8 cellular contexts compared by ENCODE assay signal in the genomic region with DNA sequence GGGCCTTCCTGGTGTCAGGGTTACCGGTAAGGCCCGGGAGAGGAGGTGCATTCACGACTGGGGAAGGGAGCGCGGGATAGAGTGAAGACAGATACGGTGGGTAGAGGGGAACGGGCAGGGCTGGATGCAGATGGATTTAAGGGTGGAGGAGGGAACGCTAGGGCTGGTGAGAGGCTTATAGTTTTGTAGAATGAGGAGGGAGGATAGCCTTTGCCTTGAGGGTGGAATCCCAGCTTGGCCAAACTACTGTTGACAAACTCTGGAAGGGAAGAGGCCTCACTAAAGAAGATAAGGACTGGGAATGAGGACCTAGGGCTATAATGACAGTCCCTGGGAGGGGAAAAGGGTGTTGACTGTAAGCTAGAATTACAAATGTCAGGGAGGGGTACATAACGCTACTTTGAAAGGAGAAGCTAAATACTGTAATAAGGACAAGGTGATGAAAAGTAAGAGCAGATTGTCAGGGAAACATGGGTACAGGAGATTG. TPM values are rescaled to one million over a fixed set of nuclear protein-coding genes. Genes with fewer than 3 reads are reported as not detected.
DNase-seq lines count a peak whose midpoint lies in the region; ATAC-seq and TF ChIP-seq lines count a peak whose summit lies in the region.

No MANE protein-coding gene starts in this region.

- no peaks in the 10 kb centered on the region for H3K9me3 Mint-ChIP-seq in activated CD4-positive, alpha-beta memory T cell treated with anti-CD3 and anti-CD28 coated beads for 36 hours

- H3K4me1 Mint-ChIP-seq in activated CD4-positive, alpha-beta memory T cell treated with anti-CD3 and anti-CD28 coated beads for 36 hours (ENCODE audit: low read depth): peaks cover 31% of the 10 kb centered on the region

- POLR2A ChIA-PET in activated CD4-positive, alpha-beta memory T cell treated with anti-CD3 and anti-CD28 coated beads for 36 hours (lab: Charles Lee): interaction anchor here (2.1 kb wide), 1 partner anchor 13 kb away, joined by 6 read pairs; no protein-coding TSS in a partner anchor

- peak overlapping the region; percentile 81 for H3K27ac ChIP-seq in 22Rv1

- CTCF ChIA-PET in activated CD4-positive, alpha-beta memory T cell treated with anti-CD3 and anti-CD28 coated beads for 36 hours (lab: Charles Lee): interaction anchor here (0.6 to 2.4 kb wide), 10 partner anchors 9 to 429 kb away, joined by 3 to 10 read pairs (median 4); a partner anchor contains a TSS

- intact Hi-C loops in activated CD4-positive, alpha-beta memory T cell treated with anti-CD3 and anti-CD28 coated beads for 36 hours (cut with micrococcal nuclease): loop anchor here (1.0 to 10.0 kb wide), 4 partner anchors 13 to 703 kb away; a partner anchor contains a TSS
- intact Hi-C loops in Right ventricle myocardium superior (cut with DNase I): no loop called here
- intact Hi-C loops in sciatic nerve (cut with DNase I): no loop called here

- ATAC-seq in GM21717 (IDR thresholded peaks at IDR 0.05; ENCODE audit: unreplicated experiment) (peak; percentile 31), Right ventricle myocardium superior (ENCODE audit: poor library complexity) (peak; percentile 40), sciatic nerve (peak; percentile 3), HG03095 (IDR thresholded peaks at IDR 0.05; ENCODE audit: unreplicated experiment) (no peak), GM18498 (IDR thresholded peaks at IDR 0.05; ENCODE audit: unreplicated experiment) (no peak)

- no peak for DNase-seq in activated CD4-positive, alpha-beta memory T cell treated with anti-CD3 and anti-CD28 coated beads for 36 hours
- no peak for DNase-seq in Right ventricle myocardium superior
- no peak for DNase-seq in sciatic nerve (ENCODE audit: low spot score)
- no peak for DNase-seq in NCI-H1436 treated with DMSO at 0.1 percent for 48 hours (lab: John Stamatoyannopoulos, UW)

- H3K36me3 Mint-ChIP-seq in activated CD4-positive, alpha-beta memory T cell treated with anti-CD3 and anti-CD28 coated beads for 36 hours: peaks cover 7% of the 10 kb centered on the region

- peak overlapping the region; percentile 95 for H3K4me3 Mint-ChIP-seq in activated CD4-positive, alpha-beta memory T cell treated with anti-CD3 and anti-CD28 coated beads for 36 hours

- peak overlapping the region; percentile 92 for H3K27ac Mint-ChIP-seq in activated CD4-positive, alpha-beta memory T cell treated with anti-CD3 and anti-CD28 coated beads for 36 hours

- TF ChIP-seq CTCF in 22Rv1 (IDR thresholded peaks at IDR 0.05): no peak

- H3K27me3 Mint-ChIP-seq in activated CD4-positive, alpha-beta memory T cell treated with anti-CD3 and anti-CD28 coated beads for 36 hours: peaks cover 7% of the 10 kb centered on the region

RNA-seq across cellular contexts. Expression of a gene that starts 0.7 kb away (rescaled TPM):
- total RNA-seq in activated CD4-positive, alpha-beta memory T cell treated with anti-CD3 and anti-CD28 coated beads for 36 hours: 10 to 100 TPM; 18.2 to 18.6 TPM
- total RNA-seq in Right ventricle myocardium superior (33.4 TPM), sciatic nerve (24.3 TPM)

Comparison
In these comparisons a context has a peak if more than half of its experiments do, and no peak if none do; other contexts are left out.
1. ATAC-seq: peak in GM21717 (single experiment), Right ventricle myocardium superior (single experiment) and sciatic nerve (single experiment); none in HG03095 (single experiment) and GM18498 (single experiment).